1 cellular context compared by ENCODE assay signal in genomic region chr1:61253059-61253735, GRCh38.
A peak's percentile ranks its signal among the peaks of the same experiment; 100 is the strongest.
TF ChIP-seq lines count a peak whose summit lies in the region.

No MANE protein-coding gene starts in this region.

TF ChIP-seq in K562, 482 proteins besides CTCF, POLR2A, EP300 and RAD21 (continues in another document):
- peak; percentile 90 for TF ChIP-seq MGA (IDR thresholded peaks at IDR 0.05)
- 0 out of 2 replicates have a peak, but pooled peaks have one; percentile 44 for TF ChIP-seq TCF15 (CRISPR knock-in tag; IDR thresholded peaks at IDR 0.05)
- TF ChIP-seq ZNF76 (CRISPR knock-in tag; IDR thresholded peaks at IDR 0.05; ENCODE audit: borderline replicate concordance): 0 out of 2 replicates have a peak, but pooled peaks have one; percentile 42
- TF ChIP-seq ZNF146 (CRISPR knock-in tag; IDR thresholded peaks at IDR 0.05; ENCODE audit: unreplicated experiment): no peak
- 0 out of 2 replicates have a peak, but pooled peaks have one; percentile 18 for TF ChIP-seq SUPT5H (IDR thresholded peaks at IDR 0.05)
- TF ChIP-seq GTF2A2 (tag; IDR thresholded peaks at IDR 0.05): 0 out of 2 replicates have a peak, but pooled peaks have one; percentile 28
- TF ChIP-seq ZNF584 (CRISPR knock-in tag; IDR thresholded peaks at IDR 0.05; ENCODE audit: low read depth): peak; percentile 48; the same call in 1 of the 2 replicates
- peak; percentile 97 for TF ChIP-seq SMAD1 (IDR thresholded peaks at IDR 0.05; ENCODE audit: low read depth, low read length, partially characterized antibody)
- TF ChIP-seq ZNF174 (CRISPR knock-in tag; IDR thresholded peaks at IDR 0.05): no peak
- TF ChIP-seq DDX20 (tag; IDR thresholded peaks at IDR 0.05; ENCODE audit: low read depth): peak; percentile 46; the same call in 1 of the 2 replicates
- peak; percentile 41 to 50; a peak in 2 of 4 replicates for TF ChIP-seq KDM1A (IDR thresholded peaks at IDR 0.05)
- TF ChIP-seq MAZ (CRISPR knock-in tag; conservative IDR thresholded peaks at IDR 0.05 in 1 of 2, IDR thresholded peaks at IDR 0.05 in 1 of 2): peak in 1 of 2 experiments; percentile 74; a peak in 3 of 4 replicates
- TF ChIP-seq NFYB (IDR thresholded peaks at IDR 0.05; ENCODE audit: extremely low read depth, insufficient read length): no peak
- peak; percentile 56; the same call in 1 of the 2 replicates for TF ChIP-seq ARID1B (IDR thresholded peaks at IDR 0.05)
- peak; percentile 79 for TF ChIP-seq CTBP1 (IDR thresholded peaks at IDR 0.05; ENCODE audit: borderline replicate concordance)
- 0 out of 2 replicates have a peak, but pooled peaks have one; percentile 42 for TF ChIP-seq JUN (IDR thresholded peaks at IDR 0.05; ENCODE audit: borderline replicate concordance, low read depth, low read length)
- TF ChIP-seq JUN (CRISPR knock-in tag; IDR thresholded peaks at IDR 0.05; ENCODE audit: borderline replicate concordance): no peak
- TF ChIP-seq HDAC8 (tag; IDR thresholded peaks at IDR 0.05): peak; percentile 76; the same call in 1 of the 2 replicates
- no peak for TF ChIP-seq ILF3 (IDR thresholded peaks at IDR 0.05; ENCODE audit: borderline replicate concordance)
- TF ChIP-seq TRIM28 (IDR thresholded peaks at IDR 0.05): 0 out of 2 replicates have a peak, but pooled peaks have one; percentile 16
- peak; percentile 98 for TF ChIP-seq ZNF592 (IDR thresholded peaks at IDR 0.05)
- no peak for TF ChIP-seq HOXB6 (CRISPR knock-in tag; IDR thresholded peaks at IDR 0.05; ENCODE audit: borderline replicate concordance)
- TF ChIP-seq RBFOX2 (IDR thresholded peaks at IDR 0.05; ENCODE audit: low read depth, low read length): peak; percentile 51
- TF ChIP-seq CBX3 (IDR thresholded peaks at IDR 0.05; ENCODE audit: borderline replicate concordance in 1 of 2, low read length in 2 of 2): peak in 1 of 2 experiments; percentile 84; a peak in 2 of 3 replicates
- no peak; the same call in 1 of the 2 replicates for TF ChIP-seq POLR2H (tag; IDR thresholded peaks at IDR 0.05; ENCODE audit: low read depth)
- TF ChIP-seq HDAC1 (IDR thresholded peaks at IDR 0.05): peak in 1 of 2 experiments; percentile 78; a peak in 2 of 4 replicates
- TF ChIP-seq SETDB1 (IDR thresholded peaks at IDR 0.05; ENCODE audit: low read length): no peak
- TF ChIP-seq POLR3G (IDR thresholded peaks at IDR 0.05; ENCODE audit: extremely low read depth, insufficient read length, insufficient replicate concordance): no peak
- peak in 1 of 2 experiments; percentile 94; a peak in 2 of 4 replicates for TF ChIP-seq RCOR1 (IDR thresholded peaks at IDR 0.05; ENCODE audit: borderline replicate concordance in 1 of 2, low read depth in 2 of 2, low read length in 2 of 2)
- peak; percentile 48; the same call in 1 of the 2 replicates for TF ChIP-seq TCF3 (CRISPR knock-in tag; IDR thresholded peaks at IDR 0.05)
- TF ChIP-seq ELF4 (CRISPR knock-in tag; IDR thresholded peaks at IDR 0.05): peak; percentile 9; the same call in 1 of the 2 replicates
- TF ChIP-seq FOXK2 (conservative IDR thresholded peaks at IDR 0.05 in 1 of 2, IDR thresholded peaks at IDR 0.05 in 1 of 2; ENCODE audit: low read depth in 2 of 2): peak in 1 of 2 experiments; percentile 81; a peak in 2 of 4 replicates
- no peak for TF ChIP-seq GTF2F1 (IDR thresholded peaks at IDR 0.05; ENCODE audit: low read depth, low read length)
- no peak for TF ChIP-seq RBM39 (optimal IDR thresholded peaks at IDR 0.05; ENCODE audit: low read depth, low read length)
- no peak for TF ChIP-seq HNRNPH1 (optimal IDR thresholded peaks at IDR 0.05; ENCODE audit: low read depth, low read length)
- no peak for TF ChIP-seq THRA (IDR thresholded peaks at IDR 0.05)
- TF ChIP-seq CXXC5 (CRISPR knock-in tag; IDR thresholded peaks at IDR 0.05): peak; percentile 59; the same call in 1 of the 2 replicates
- TF ChIP-seq HMG20A (CRISPR knock-in tag; conservative IDR thresholded peaks at IDR 0.05): no peak
- peak; percentile 51; the same call in 1 of the 2 replicates for TF ChIP-seq RNF2 (IDR thresholded peaks at IDR 0.05)
- no peak for TF ChIP-seq PBX2 (CRISPR knock-in tag; IDR thresholded peaks at IDR 0.05; ENCODE audit: low read depth)
- TF ChIP-seq PBX2 (tag; conservative IDR thresholded peaks at IDR 0.05; ENCODE audit: low read depth): no peak
